In genomic region chr6:43773981-43774775, GRCh38 we compare ENCODE assay signal across 8 cellular contexts. TPM values are rescaled to one million over a fixed set of nuclear protein-coding genes. Genes with fewer than 3 reads are reported as not detected.
A peak's percentile ranks its signal among the peaks of the same experiment; 100 is the strongest.
DNase-seq lines count a peak whose midpoint lies in the region; ATAC-seq and TF ChIP-seq lines count a peak whose summit lies in the region.

No MANE protein-coding gene starts in this region.

- H3K27ac ChIP-seq in thoracic aorta: no peak overlapping the region
- H3K27ac ChIP-seq in CD8-positive, alpha-beta T cell (ENCODE audit: low read depth, low read length): no peak overlapping the region

- TF ChIP-seq CTCF in kidney epithelial cell (IDR thresholded peaks at IDR 0.05; ENCODE audit: insufficient read depth, low read length, poor library complexity, severe bottlenecking) (no peak), thoracic aorta (IDR thresholded peaks at IDR 0.05) (no peak)
- no peak for TF ChIP-seq CTCF in CD8-positive, alpha-beta T cell (IDR thresholded peaks at IDR 0.05)

- no peak for DNase-seq in activated CD4-positive, alpha-beta memory T cell treated with anti-CD3 and anti-CD28 coated beads, Interleukin-2, amount 10 ng/mL, durations not matched to agents 7 days and 5 days
- DNase-seq in activated CD4-positive, alpha-beta memory T cell treated with anti-CD3 and anti-CD28 coated beads for 36 hours: no peak
- no peak for DNase-seq in activated naive CD8-positive, alpha-beta T cell treated with anti-CD3 and anti-CD28 coated beads, Interleukin-2, amount 50 U/mL, for 24 hours
- DNase-seq in kidney epithelial cell (ENCODE audit: low read depth): no peak
- DNase-seq in thoracic aorta (ENCODE audit: low spot score): no peak
- no peak for DNase-seq in CD8-positive, alpha-beta T cell
- DNase-seq in AML-193 (lab: John Stamatoyannopoulos, UW): no peak

- no peaks in the 10 kb centered on the region for H3K9me3 Mint-ChIP-seq in activated CD4-positive, alpha-beta memory T cell treated with anti-CD3 and anti-CD28 coated beads, Interleukin-2, amount 10 ng/mL, durations not matched to agents 7 days and 5 days
- no peaks in the 10 kb centered on the region for H3K9me3 Mint-ChIP-seq in activated CD4-positive, alpha-beta memory T cell treated with anti-CD3 and anti-CD28 coated beads for 36 hours
- H3K9me3 Mint-ChIP-seq in activated naive CD8-positive, alpha-beta T cell treated with anti-CD3 and anti-CD28 coated beads, Interleukin-2, amount 50 U/mL, for 24 hours: no peaks in the 10 kb centered on the region
- no peaks in the 10 kb centered on the region for H3K9me3 Mint-ChIP-seq in CD8-positive, alpha-beta T cell

- H3K36me3 ChIP-seq in kidney epithelial cell (ENCODE audit: control insufficient read depth, insufficient read depth, low read length) (no peaks in the 10 kb centered on the region), thoracic aorta (peaks cover 10% of the 10 kb centered on the region)
- H3K36me3 ChIP-seq in CD8-positive, alpha-beta T cell (ENCODE audit: insufficient read depth, low read length): no peaks in the 10 kb centered on the region

- H3K27ac Mint-ChIP-seq in activated CD4-positive, alpha-beta memory T cell treated with anti-CD3 and anti-CD28 coated beads, Interleukin-2, amount 10 ng/mL, durations not matched to agents 7 days and 5 days: no peak overlapping the region
- no peak overlapping the region for H3K27ac Mint-ChIP-seq in activated CD4-positive, alpha-beta memory T cell treated with anti-CD3 and anti-CD28 coated beads for 36 hours
- no peak overlapping the region for H3K27ac Mint-ChIP-seq in activated naive CD8-positive, alpha-beta T cell treated with anti-CD3 and anti-CD28 coated beads, Interleukin-2, amount 50 U/mL, for 24 hours
- no peak overlapping the region for H3K27ac Mint-ChIP-seq in CD8-positive, alpha-beta T cell

- POLR2A ChIA-PET in activated CD4-positive, alpha-beta memory T cell treated with anti-CD3 and anti-CD28 coated beads, Interleukin-2, amount 10 ng/mL, durations not matched to agents 7 days and 5 days (lab: Charles Lee): interaction anchor here (1.0 to 1.5 kb wide), 5 partner anchors 15 to 472 kb away, joined by 3 to 5 read pairs (median 3); partner anchors contain the start of gene HSP90AB1
- POLR2A ChIA-PET in activated CD4-positive, alpha-beta memory T cell treated with anti-CD3 and anti-CD28 coated beads for 36 hours (lab: Charles Lee): interaction anchor here (0.7 to 1.1 kb wide), 3 partner anchors 50 to 300 kb away, joined by 3 to 4 read pairs (median 4); no protein-coding TSS in a partner anchor
- POLR2A ChIA-PET in CD8-positive, alpha-beta T cell (lab: Charles Lee): no interaction called here

- H3K4me1 Mint-ChIP-seq in activated CD4-positive, alpha-beta memory T cell treated with anti-CD3 and anti-CD28 coated beads, Interleukin-2, amount 10 ng/mL, durations not matched to agents 7 days and 5 days: peaks cover 54% of the 10 kb centered on the region
- H3K4me1 Mint-ChIP-seq in activated CD4-positive, alpha-beta memory T cell treated with anti-CD3 and anti-CD28 coated beads for 36 hours (ENCODE audit: low read depth): peaks cover 30% of the 10 kb centered on the region
- H3K4me1 Mint-ChIP-seq in activated naive CD8-positive, alpha-beta T cell treated with anti-CD3 and anti-CD28 coated beads, Interleukin-2, amount 50 U/mL, for 24 hours: peaks cover 51% of the 10 kb centered on the region
- peaks cover 15% of the 10 kb centered on the region for H3K4me1 Mint-ChIP-seq in CD8-positive, alpha-beta T cell (ENCODE audit: low read depth)

- H3K4me3 Mint-ChIP-seq in activated CD4-positive, alpha-beta memory T cell treated with anti-CD3 and anti-CD28 coated beads, Interleukin-2, amount 10 ng/mL, durations not matched to agents 7 days and 5 days: peak overlapping the region; percentile 86
- no peak overlapping the region for H3K4me3 Mint-ChIP-seq in activated CD4-positive, alpha-beta memory T cell treated with anti-CD3 and anti-CD28 coated beads for 36 hours
- peak overlapping the region; percentile 94 for H3K4me3 Mint-ChIP-seq in activated naive CD8-positive, alpha-beta T cell treated with anti-CD3 and anti-CD28 coated beads, Interleukin-2, amount 50 U/mL, for 24 hours
- no peak overlapping the region for H3K4me3 Mint-ChIP-seq in CD8-positive, alpha-beta T cell

- no peaks in the 10 kb centered on the region for H3K27me3 ChIP-seq in kidney epithelial cell (ENCODE audit: control insufficient read depth, insufficient read depth, low read length)
- H3K27me3 ChIP-seq in thoracic aorta (replicated peaks; ENCODE audit: insufficient read depth): no peaks in the 10 kb centered on the region
- H3K27me3 ChIP-seq in CD8-positive, alpha-beta T cell (ENCODE audit: insufficient read depth, low read length): no peaks in the 10 kb centered on the region

- H3K27me3 Mint-ChIP-seq in activated CD4-positive, alpha-beta memory T cell treated with anti-CD3 and anti-CD28 coated beads, Interleukin-2, amount 10 ng/mL, durations not matched to agents 7 days and 5 days: peaks cover 2% of the 10 kb centered on the region
- H3K27me3 Mint-ChIP-seq in activated CD4-positive, alpha-beta memory T cell treated with anti-CD3 and anti-CD28 coated beads for 36 hours: peaks cover 8% of the 10 kb centered on the region
- peaks cover 5% of the 10 kb centered on the region for H3K27me3 Mint-ChIP-seq in activated naive CD8-positive, alpha-beta T cell treated with anti-CD3 and anti-CD28 coated beads, Interleukin-2, amount 50 U/mL, for 24 hours
- peaks cover 28% of the 10 kb centered on the region for H3K27me3 Mint-ChIP-seq in CD8-positive, alpha-beta T cell (ENCODE audit: low read depth)

- CTCF ChIA-PET in activated CD4-positive, alpha-beta memory T cell treated with anti-CD3 and anti-CD28 coated beads, Interleukin-2, amount 10 ng/mL, durations not matched to agents 7 days and 5 days (lab: Charles Lee): interaction anchor here (0.6 to 6.5 kb wide), 26 partner anchors 9 to 306 kb away, joined by 3 to 49 read pairs (median 4); partner anchors contain the start of gene GTPBP2
- CTCF ChIA-PET in activated CD4-positive, alpha-beta memory T cell treated with anti-CD3 and anti-CD28 coated beads for 36 hours (lab: Charles Lee): interaction anchor here (0.7 to 5.1 kb wide), 42 partner anchors 8 to 317 kb away, joined by 3 to 51 read pairs (median 4); partner anchors contain the start of genes GTPBP2 and MRPS18A
- CTCF ChIA-PET in CD8-positive, alpha-beta T cell (lab: Charles Lee): interaction anchor here (0.8 to 4.6 kb wide), 18 partner anchors 8 to 390 kb away, joined by 3 to 32 read pairs (median 4); no protein-coding TSS in a partner anchor

- ATAC-seq in activated naive CD8-positive, alpha-beta T cell treated with anti-CD3 and anti-CD28 coated beads, Interleukin-2, amount 50 U/mL, for 24 hours: no peak
- ATAC-seq in thoracic aorta (ENCODE audit: insufficient number of reproducible peaks, low FRiP score, low read depth) (no peak), HG03442 (IDR thresholded peaks at IDR 0.05; ENCODE audit: unreplicated experiment) (no peak)
- no peak for ATAC-seq in CD8-positive, alpha-beta T cell

- no peaks in the 10 kb centered on the region for H3K9me3 ChIP-seq in thoracic aorta
- no peaks in the 10 kb centered on the region for H3K9me3 ChIP-seq in CD8-positive, alpha-beta T cell (ENCODE audit: low read length)

- peaks cover 26% of the 10 kb centered on the region for H3K36me3 Mint-ChIP-seq in activated CD4-positive, alpha-beta memory T cell treated with anti-CD3 and anti-CD28 coated beads, Interleukin-2, amount 10 ng/mL, durations not matched to agents 7 days and 5 days (ENCODE audit: low read depth)
- peaks cover 40% of the 10 kb centered on the region for H3K36me3 Mint-ChIP-seq in activated CD4-positive, alpha-beta memory T cell treated with anti-CD3 and anti-CD28 coated beads for 36 hours
- H3K36me3 Mint-ChIP-seq in activated naive CD8-positive, alpha-beta T cell treated with anti-CD3 and anti-CD28 coated beads, Interleukin-2, amount 50 U/mL, for 24 hours (ENCODE audit: low read depth): peaks cover 40% of the 10 kb centered on the region
- H3K36me3 Mint-ChIP-seq in CD8-positive, alpha-beta T cell: peaks cover 2% of the 10 kb centered on the region

- peak overlapping the region; percentile 88 for H3K4me3 ChIP-seq in kidney epithelial cell (ENCODE audit: low read depth, low read length)
- peak overlapping the region; percentile 88 for H3K4me3 ChIP-seq in thoracic aorta
- no peak overlapping the region for H3K4me3 ChIP-seq in CD8-positive, alpha-beta T cell (ENCODE audit: low read depth, low read length)

- intact Hi-C loops in activated CD4-positive, alpha-beta memory T cell treated with anti-CD3 and anti-CD28 coated beads for 36 hours (cut with micrococcal nuclease): loop anchor here (1.0 to 10.0 kb wide), 5 partner anchors 64 to 473 kb away; partner anchors contain the start of genes HSP90AB1, MRPL14, POLH and TMEM63B
- intact Hi-C loops in CD8-positive, alpha-beta T cell (cut with DNase I, micrococcal nuclease): loop anchor here (1.0 to 5.0 kb wide), 6 partner anchors 50 to 538 kb away; partner anchors contain the start of gene AARS2 (in 1 of the 2)

- peaks cover 5 to 42% of the 10 kb centered on the region in 2 donors for H3K4me1 ChIP-seq in thoracic aorta (ENCODE audit: control insufficient read depth in 1 of 2, low read depth in 2 of 2)
- peaks cover 9% of the 10 kb centered on the region for H3K4me1 ChIP-seq in CD8-positive, alpha-beta T cell (ENCODE audit: insufficient read depth, low read length)

RNA-seq across cellular contexts. Expression of gene VEGFA, which starts 4.2 kb away (rescaled TPM):
- 10 to 100 TPM; 48.1 to 49.5 TPM for total RNA-seq in activated CD4-positive, alpha-beta memory T cell treated with anti-CD3 and anti-CD28 coated beads, Interleukin-2, amount 10 ng/mL, durations not matched to agents 7 days and 5 days
- total RNA-seq in activated CD4-positive, alpha-beta memory T cell treated with anti-CD3 and anti-CD28 coated beads for 36 hours: 10 to 100 TPM; 28.9 to 35.1 TPM
- total RNA-seq in kidney epithelial cell (236 and 264 TPM in 2 replicates), thoracic aorta (100 to 1,000 TPM in 1 of 2 donors, 10 to 100 TPM in 1; 36.0 to 117 TPM)
- 1 to 10 TPM; 4.6 to 5.3 TPM for total RNA-seq in CD8-positive, alpha-beta T cell

Comparison
In these comparisons a context has a peak if more than half of its experiments do, and no peak if none do; other contexts are left out.
1. H3K4me3 Mint-ChIP-seq: peak in activated CD4-positive, alpha-beta memory T cell treated with anti-CD3 and anti-CD28 coated beads, Interleukin-2, amount 10 ng/mL, durations not matched to agents 7 days and 5 days (single experiment) and activated naive CD8-positive, alpha-beta T cell treated with anti-CD3 and anti-CD28 coated beads, Interleukin-2, amount 50 U/mL, for 24 hours (single experiment); none in activated CD4-positive, alpha-beta memory T cell treated with anti-CD3 and anti-CD28 coated beads for 36 hours (single experiment) and CD8-positive, alpha-beta T cell (single experiment).
2. RNA of gene VEGFA, which starts 4.2 kb away (total RNA-seq): 236 to 264 TPM in kidney epithelial cell, 36.0 to 117 TPM in thoracic aorta, 48.1 to 49.5 TPM in activated CD4-positive, alpha-beta memory T cell treated with anti-CD3 and anti-CD28 coated beads, Interleukin-2, amount 10 ng/mL, durations not matched to agents 7 days and 5 days and 28.9 to 35.1 TPM in activated CD4-positive, alpha-beta memory T cell treated with anti-CD3 and anti-CD28 coated beads for 36 hours; 4.6 to 5.3 TPM in CD8-positive, alpha-beta T cell; every median in the first group is over 4 times any median in the second.